23 cellular contexts compared by ENCODE assay signal in the genomic region with DNA sequence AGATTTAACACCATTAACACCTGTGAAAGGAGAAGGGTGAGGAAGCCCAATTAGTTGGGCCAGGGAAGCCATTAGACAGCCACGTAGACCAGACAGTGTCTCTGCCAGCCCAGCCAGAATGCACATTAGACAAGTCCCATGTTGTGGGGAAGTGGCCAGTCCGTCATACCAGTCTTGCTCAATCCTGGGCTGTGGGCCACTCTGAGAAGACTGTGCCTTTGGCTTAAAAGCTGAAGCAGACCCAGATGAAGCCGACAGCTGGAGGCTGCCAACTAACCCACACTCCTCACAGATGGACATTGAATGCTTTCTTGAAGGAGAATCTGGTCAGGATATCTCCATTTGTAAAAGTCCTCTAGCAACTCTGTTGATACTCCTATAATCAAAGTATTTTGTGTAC.
A peak's percentile ranks its signal among the peaks of the same experiment; 100 is the strongest.
DNase-seq lines count a peak whose midpoint lies in the region; ATAC-seq, FAIRE-seq and TF ChIP-seq lines count a peak whose summit lies in the region.
"Had no signal": no experiment of that assay in that cellular context is flagged by ENCODE, and none has a peak within 500 bp of the region (broad histone marks: within the 10 kb centered on the region; RNA-seq: fewer than 3 reads in every experiment).

No MANE protein-coding gene starts in this region.

- no peaks in the 10 kb centered on the region for H3K4me1 ChIP-seq in ascending aorta
- H3K4me1 ChIP-seq in kidney (ENCODE audit: control insufficient read depth in 1 of 2, insufficient read depth in 1 of 2, low read depth in 1 of 2, low read length in 2 of 2) = no peaks in the 10 kb centered on the region
- H3K4me1 ChIP-seq: esophagus muscularis mucosa had no signal

- TF ChIP-seq CTCF in ascending aorta (IDR thresholded peaks at IDR 0.05) = no peak
- TF ChIP-seq CTCF in kidney (IDR thresholded peaks at IDR 0.05; ENCODE audit: borderline replicate concordance, extremely low read depth, insufficient read depth) = no peak

- H3K36me3 ChIP-seq in ascending aorta (no peaks in the 10 kb centered on the region), kidney (ENCODE audit: control insufficient read depth in 1 of 2, insufficient read depth in 2 of 2, low read length in 2 of 2) (no peaks in the 10 kb centered on the region)
- H3K36me3 ChIP-seq: BLaER1 treated with 17β-estradiol and CSF1 and Interleukin-3, amounts not matched to agents 10 nM and 100 nM; esophagus muscularis mucosa had no signal

- no peak overlapping the region for H3K9ac ChIP-seq in kidney (ENCODE audit: low read length in 2 of 2)

- intact Hi-C loops in ascending aorta (cut with DNase I) (no loop called here), kidney (cut with DNase I) (no loop called here)

- H3K4me3 ChIP-seq in ascending aorta (no peak overlapping the region), kidney (ENCODE audit: low read length in 2 of 2) (no peak overlapping the region)
- H3K4me3 ChIP-seq: esophagus muscularis mucosa, GM23338 had no signal

- peak; percentile 82 for DNase-seq in Ammon's horn (ENCODE audit: low spot score)
- DNase-seq in ascending aorta (ENCODE audit: low spot score in 2 of 2) = peak; percentile 8 to 76
- peak; percentile 41 for DNase-seq in kidney
- peak; percentile 42 for DNase-seq in putamen (ENCODE audit: low spot score)
- no peak for DNase-seq in T-helper 1 cell
- no peak for DNase-seq in RCC 7860 (ENCODE audit: low spot score)
- DNase-seq: activated CD4-positive, alpha-beta T cell treated with anti-CD3 and anti-CD28 coated beads for 4 hours; activated T-cell treated with anti-CD3 and anti-CD28 coated beads, Interleukin-2, amount 50 U/mL, for 48 hours; Calu3; Kasumi-1; left colon; NCI-H1930; NCI-H82; OCI-M1; SIG-M5; stimulated activated CD4-positive, alpha-beta T cell treated with anti-CD3 and anti-CD28 coated beads, Interleukin-4, amount 100 ng/mL, for 4 hours had no signal

- no peak for ATAC-seq in activated CD4-positive, CD25-positive, alpha-beta regulatory T cell treated with anti-CD3 and anti-CD28 coated beads, Interleukin-2, amount 50 U/mL, for 24 hours
- no peak for ATAC-seq in HG03039 (IDR thresholded peaks at IDR 0.05; ENCODE audit: unreplicated experiment)
- ATAC-seq: GM23338, left colon had no signal

- no peaks in the 10 kb centered on the region for H3K27me3 ChIP-seq in ascending aorta
- H3K27me3 ChIP-seq: BLaER1 treated with 17β-estradiol and CSF1 and Interleukin-3, amounts not matched to agents 10 nM and 100 nM; esophagus muscularis mucosa had no signal

- no peaks in the 10 kb centered on the region for H3K9me3 ChIP-seq in ascending aorta
- H3K9me3 ChIP-seq in kidney (ENCODE audit: control insufficient read depth in 1 of 2, low read length in 2 of 2) = no peaks in the 10 kb centered on the region
- H3K9me3 ChIP-seq: BLaER1 treated with 17β-estradiol and CSF1 and Interleukin-3, amounts not matched to agents 10 nM and 100 nM; esophagus muscularis mucosa had no signal

- H3K27ac ChIP-seq in ascending aorta = no peak overlapping the region
- no peak overlapping the region for H3K27ac ChIP-seq in kidney (ENCODE audit: low read depth in 2 of 2, low read length in 2 of 2)
- H3K27ac ChIP-seq: esophagus muscularis mucosa had no signal

- FAIRE-seq in kidney (lab: Jason Lieb, UNC) = no peak
- FAIRE-seq in RCC 7860 (lab: Jason Lieb, UNC) = no peak
- FAIRE-seq: colon, urothelium cell line had no signal

Comparison
In these comparisons a context has a peak if more than half of its experiments do, and no peak if none do; other contexts are left out.
1. DNase-seq: peak in Ammon's horn (single experiment), ascending aorta (2 of 2), kidney (single experiment) and putamen (single experiment); none in T-helper 1 cell (0 of 5) and RCC 7860 (single experiment).